Comparison of ENCODE assay signal across 2 cellular contexts in genomic region chr11:115523727-115524399, GRCh38.
A peak's percentile ranks its signal among the peaks of the same experiment; 100 is the strongest.
TF ChIP-seq lines count a peak whose summit lies in the region.

No MANE protein-coding gene starts in this region.

TF ChIP-seq in GM23338, 12 proteins besides CTCF, POLR2A, EP300 and RAD21:
- TF ChIP-seq ZNF114 (CRISPR knock-in tag; IDR thresholded peaks at IDR 0.05), result no peak
TF ChIP-seq in GM23338: peak in this region for 0.

TF ChIP-seq in HepG2, 621 proteins besides CTCF, POLR2A, EP300 and RAD21 (continues in another document):
- TF ChIP-seq ATF4 (CRISPR knock-in tag; IDR thresholded peaks at IDR 0.05), result no peak
- TF ChIP-seq ASH2L (IDR thresholded peaks at IDR 0.05; ENCODE audit: insufficient read length, low read depth, low read length), result peak; percentile 89
- no peak for TF ChIP-seq ERF (CRISPR knock-in tag; IDR thresholded peaks at IDR 0.05)
- peak; percentile 67; the same call in 1 of the 2 replicates for TF ChIP-seq ARID3A (IDR thresholded peaks at IDR 0.05; ENCODE audit: low read depth, low read length)
- TF ChIP-seq RORA (CRISPR knock-in tag; IDR thresholded peaks at IDR 0.05), result no peak
- no peak for TF ChIP-seq GLMP (CRISPR knock-in tag; IDR thresholded peaks at IDR 0.05; ENCODE audit: borderline replicate concordance)
- no peak for TF ChIP-seq FLYWCH1 (CRISPR knock-in tag; IDR thresholded peaks at IDR 0.05)
- no peak for TF ChIP-seq RNF219 (CRISPR knock-in tag; IDR thresholded peaks at IDR 0.05)
- TF ChIP-seq MIER2 (CRISPR knock-in tag; IDR thresholded peaks at IDR 0.05), result no peak
- TF ChIP-seq MTF2 (CRISPR knock-in tag; IDR thresholded peaks at IDR 0.05; ENCODE audit: borderline replicate concordance), result no peak
- TF ChIP-seq GMEB1 (CRISPR knock-in tag; IDR thresholded peaks at IDR 0.05; ENCODE audit: borderline replicate concordance), result no peak
- TF ChIP-seq NFIB (CRISPR knock-in tag; IDR thresholded peaks at IDR 0.05; ENCODE audit: borderline replicate concordance), result no peak
- TF ChIP-seq HNF4G (IDR thresholded peaks at IDR 0.05; ENCODE audit: borderline replicate concordance, low read depth, low read length), result peak; percentile 81
- no peak for TF ChIP-seq HNF4G (CRISPR knock-in tag; IDR thresholded peaks at IDR 0.05; ENCODE audit: borderline replicate concordance, low read depth)
- no peak for TF ChIP-seq PRDM10 (CRISPR knock-in tag; IDR thresholded peaks at IDR 0.05; ENCODE audit: low read depth)
- no peak for TF ChIP-seq THRA (CRISPR knock-in tag; IDR thresholded peaks at IDR 0.05; ENCODE audit: borderline replicate concordance)
- TF ChIP-seq HNRNPK (IDR thresholded peaks at IDR 0.05; ENCODE audit: low read depth, low read length, poor library complexity, severe bottlenecking), result no peak
- TF ChIP-seq MAZ (IDR thresholded peaks at IDR 0.05; ENCODE audit: borderline replicate concordance, low read depth, low read length), result no peak
- no peak for TF ChIP-seq MAZ (CRISPR knock-in tag; IDR thresholded peaks at IDR 0.05; ENCODE audit: low read depth)
- no peak for TF ChIP-seq TOE1 (CRISPR knock-in tag; IDR thresholded peaks at IDR 0.05)
- no peak for TF ChIP-seq JUN (CRISPR knock-in tag; IDR thresholded peaks at IDR 0.05)
- TF ChIP-seq MAFF (IDR thresholded peaks at IDR 0.05; ENCODE audit: low read depth, low read length), result no peak
- TF ChIP-seq SNAPC2 (CRISPR knock-in tag; IDR thresholded peaks at IDR 0.05), result no peak
- TF ChIP-seq CSRNP1 (CRISPR knock-in tag; IDR thresholded peaks at IDR 0.05), result no peak
- peak; percentile 71 for TF ChIP-seq ARID5B (CRISPR knock-in tag; IDR thresholded peaks at IDR 0.05)
- no peak for TF ChIP-seq POLR2G (IDR thresholded peaks at IDR 0.05; ENCODE audit: low read depth, low read length)
- peak; percentile 13; the same call in 1 of the 2 replicates for TF ChIP-seq TARDBP (CRISPR knock-in tag; IDR thresholded peaks at IDR 0.05)
- TF ChIP-seq HMGXB4 (CRISPR knock-in tag; IDR thresholded peaks at IDR 0.05; ENCODE audit: borderline replicate concordance in 1 of 2, low read depth in 1 of 2), result no peak
- no peak for TF ChIP-seq NCOA1 (CRISPR knock-in tag; IDR thresholded peaks at IDR 0.05)
- peak; percentile 74 for TF ChIP-seq PHF21A (CRISPR knock-in tag; IDR thresholded peaks at IDR 0.05)
- no peak for TF ChIP-seq ZKSCAN5 (CRISPR knock-in tag; IDR thresholded peaks at IDR 0.05)
- no peak for TF ChIP-seq SNAI1 (CRISPR knock-in tag; IDR thresholded peaks at IDR 0.05; ENCODE audit: borderline replicate concordance)
- no peak for TF ChIP-seq KDM4B (CRISPR knock-in tag; IDR thresholded peaks at IDR 0.05)
- TF ChIP-seq ZNF883 (CRISPR knock-in tag; IDR thresholded peaks at IDR 0.05; ENCODE audit: not compliant biosample characterization), result no peak
- TF ChIP-seq EED (CRISPR knock-in tag; IDR thresholded peaks at IDR 0.05), result no peak
- TF ChIP-seq ATF3 (CRISPR knock-in tag; IDR thresholded peaks at IDR 0.05), result no peak
- TF ChIP-seq HMG20B (CRISPR knock-in tag; conservative IDR thresholded peaks at IDR 0.05), result no peak
- peak; percentile 31; the same call in 1 of the 2 replicates for TF ChIP-seq HDAC1 (CRISPR knock-in tag; IDR thresholded peaks at IDR 0.05)
- no peak for TF ChIP-seq NCOA5 (CRISPR knock-in tag; IDR thresholded peaks at IDR 0.05)
